Comparison of ENCODE assay signal across 1 cellular context in the genomic region with DNA sequence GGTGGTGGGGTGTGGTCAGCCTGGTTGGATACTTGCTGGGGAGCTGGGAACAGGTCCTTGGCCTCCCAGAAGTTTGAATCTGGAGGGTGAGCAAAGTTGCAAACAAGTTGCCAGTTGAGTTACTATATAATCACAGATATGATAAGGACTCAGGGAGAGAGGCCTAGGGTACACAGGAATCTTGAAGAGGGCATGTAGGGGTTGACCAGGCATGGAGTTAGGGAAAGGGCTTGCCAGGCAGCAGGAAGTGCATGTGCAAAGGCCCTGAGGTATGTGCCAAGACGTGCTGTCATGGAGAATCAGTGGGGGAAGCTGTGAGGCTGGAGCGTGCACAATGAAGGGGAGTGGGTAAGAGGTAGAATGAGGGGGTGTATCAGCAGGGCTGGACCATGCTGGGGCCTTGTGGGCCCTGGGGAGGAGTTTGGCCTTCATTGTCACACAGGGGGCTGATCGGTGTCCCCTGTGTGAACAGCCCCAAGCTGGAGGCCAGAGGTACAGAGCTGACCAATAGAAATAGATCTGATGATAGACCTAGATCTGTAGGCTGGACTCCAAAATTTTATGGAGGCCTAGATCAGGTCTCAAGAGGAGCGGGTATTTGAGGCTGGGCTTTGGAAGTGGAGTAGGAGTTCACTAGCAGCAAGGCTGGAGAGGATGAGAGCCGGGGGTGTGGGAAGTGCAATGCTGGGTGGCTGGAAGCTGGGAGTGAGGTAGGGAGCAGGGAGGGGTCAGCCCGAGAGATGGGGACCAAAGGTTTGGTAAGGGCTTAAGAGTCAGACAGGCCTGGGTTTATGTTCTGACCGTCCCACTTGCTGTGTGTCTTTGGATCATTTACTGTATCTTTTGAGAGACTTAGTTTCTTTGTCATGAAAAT.
TF ChIP-seq lines count a peak whose summit lies in the region.

No MANE protein-coding gene starts in this region.

TF ChIP-seq in A549, 52 proteins besides CTCF, POLR2A, EP300 and RAD21 (continued from another document):
- TF ChIP-seq, protein P1, sequence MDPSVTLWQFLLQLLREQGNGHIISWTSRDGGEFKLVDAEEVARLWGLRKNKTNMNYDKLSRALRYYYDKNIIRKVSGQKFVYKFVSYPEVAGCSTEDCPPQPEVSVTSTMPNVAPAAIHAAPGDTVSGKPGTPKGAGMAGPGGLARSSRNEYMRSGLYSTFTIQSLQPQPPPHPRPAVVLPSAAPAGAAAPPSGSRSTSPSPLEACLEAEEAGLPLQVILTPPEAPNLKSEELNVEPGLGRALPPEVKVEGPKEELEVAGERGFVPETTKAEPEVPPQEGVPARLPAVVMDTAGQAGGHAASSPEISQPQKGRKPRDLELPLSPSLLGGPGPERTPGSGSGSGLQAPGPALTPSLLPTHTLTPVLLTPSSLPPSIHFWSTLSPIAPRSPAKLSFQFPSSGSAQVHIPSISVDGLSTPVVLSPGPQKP (IDR thresholded peaks at IDR 0.05; ENCODE audit: low read depth, low read length) = no peak
- TF ChIP-seq TFCP2L1 (CRISPR knock-in tag; IDR thresholded peaks at IDR 0.05) (no peak), FOSL2 (IDR thresholded peaks at IDR 0.05) (no peak), FOSL2 (CRISPR knock-in tag; IDR thresholded peaks at IDR 0.05) (no peak), KDM5A (IDR thresholded peaks at IDR 0.05) (no peak), RCOR1 (IDR thresholded peaks at IDR 0.05; ENCODE audit: low read depth, low read length) (no peak), ESRRA (IDR thresholded peaks at IDR 0.05; ENCODE audit: borderline replicate concordance, low read length) (no peak), CHD2 (IDR thresholded peaks at IDR 0.05; ENCODE audit: low read length, partially characterized antibody) (no peak), HEYL (CRISPR knock-in tag; IDR thresholded peaks at IDR 0.05) (no peak), ZNF302 (CRISPR knock-in tag; IDR thresholded peaks at IDR 0.05) (no peak)
- TF ChIP-seq, protein P2, sequence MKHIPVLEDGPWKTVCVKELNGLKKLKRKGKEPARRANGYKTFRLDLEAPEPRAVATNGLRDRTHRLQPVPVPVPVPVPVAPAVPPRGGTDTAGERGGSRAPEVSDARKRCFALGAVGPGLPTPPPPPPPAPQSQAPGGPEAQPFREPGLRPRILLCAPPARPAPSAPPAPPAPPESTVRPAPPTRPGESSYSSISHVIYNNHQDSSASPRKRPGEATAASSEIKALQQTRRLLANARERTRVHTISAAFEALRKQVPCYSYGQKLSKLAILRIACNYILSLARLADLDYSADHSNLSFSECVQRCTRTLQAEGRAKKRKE (CRISPR knock-in tag; IDR thresholded peaks at IDR 0.05; ENCODE audit: low read depth) = no peak
- TF ChIP-seq, protein P3, sequence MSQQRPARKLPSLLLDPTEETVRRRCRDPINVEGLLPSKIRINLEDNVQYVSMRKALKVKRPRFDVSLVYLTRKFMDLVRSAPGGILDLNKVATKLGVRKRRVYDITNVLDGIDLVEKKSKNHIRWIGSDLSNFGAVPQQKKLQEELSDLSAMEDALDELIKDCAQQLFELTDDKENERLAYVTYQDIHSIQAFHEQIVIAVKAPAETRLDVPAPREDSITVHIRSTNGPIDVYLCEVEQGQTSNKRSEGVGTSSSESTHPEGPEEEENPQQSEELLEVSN (IDR thresholded peaks at IDR 0.05; ENCODE audit: borderline replicate concordance, low read depth) = no peak
- TF ChIP-seq, protein P4, sequence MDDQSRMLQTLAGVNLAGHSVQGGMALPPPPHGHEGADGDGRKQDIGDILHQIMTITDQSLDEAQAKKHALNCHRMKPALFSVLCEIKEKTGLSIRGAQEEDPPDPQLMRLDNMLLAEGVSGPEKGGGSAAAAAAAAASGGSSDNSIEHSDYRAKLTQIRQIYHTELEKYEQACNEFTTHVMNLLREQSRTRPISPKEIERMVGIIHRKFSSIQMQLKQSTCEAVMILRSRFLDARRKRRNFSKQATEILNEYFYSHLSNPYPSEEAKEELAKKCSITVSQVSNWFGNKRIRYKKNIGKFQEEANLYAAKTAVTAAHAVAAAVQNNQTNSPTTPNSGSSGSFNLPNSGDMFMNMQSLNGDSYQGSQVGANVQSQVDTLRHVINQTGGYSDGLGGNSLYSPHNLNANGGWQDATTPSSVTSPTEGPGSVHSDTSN (IDR thresholded peaks at IDR 0.05) = no peak
- TF ChIP-seq, protein P5, sequence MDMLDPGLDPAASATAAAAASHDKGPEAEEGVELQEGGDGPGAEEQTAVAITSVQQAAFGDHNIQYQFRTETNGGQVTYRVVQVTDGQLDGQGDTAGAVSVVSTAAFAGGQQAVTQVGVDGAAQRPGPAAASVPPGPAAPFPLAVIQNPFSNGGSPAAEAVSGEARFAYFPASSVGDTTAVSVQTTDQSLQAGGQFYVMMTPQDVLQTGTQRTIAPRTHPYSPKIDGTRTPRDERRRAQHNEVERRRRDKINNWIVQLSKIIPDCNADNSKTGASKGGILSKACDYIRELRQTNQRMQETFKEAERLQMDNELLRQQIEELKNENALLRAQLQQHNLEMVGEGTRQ (IDR thresholded peaks at IDR 0.05) = no peak
TF ChIP-seq in A549: peak in this region for 0.
